Comparison of ENCODE assay signal across 11 cellular contexts in genomic region chr14:64938972-64939816, GRCh38. TPM values are rescaled to one million over a fixed set of nuclear protein-coding genes. Genes with fewer than 3 reads are reported as not detected.
DNase-seq lines count a peak whose midpoint lies in the region; ATAC-seq and TF ChIP-seq lines count a peak whose summit lies in the region.
"Had no signal": no experiment of that assay in that cellular context is flagged by ENCODE, and none has a peak within 500 bp of the region (broad histone marks: within the 10 kb centered on the region; RNA-seq: fewer than 3 reads in every experiment).

No MANE protein-coding gene starts in this region.

- H3K4me1 ChIP-seq in esophagus muscularis mucosa: peaks cover 19 to 38% (median 34%) of the 10 kb centered on the region in 4 donors

- no peaks in the 10 kb centered on the region for H3K27me3 ChIP-seq in esophagus muscularis mucosa

- DNase-seq in COLO668 (lab: John Stamatoyannopoulos, UW; ENCODE audit: unreplicated experiment): peak; percentile 79
- DNase-seq in NCI-H2107 (lab: John Stamatoyannopoulos, UW): peak; percentile 72
- DNase-seq in esophagus muscularis mucosa (ENCODE audit: extremely low spot score): peak; percentile 88
- no peak for DNase-seq in middle frontal gyrus (ENCODE audit: extremely low spot score, low spot score)
- DNase-seq: activated naive CD4-positive, alpha-beta T cell treated with Interleukin-2 at 50 U/mL for 16 hours; effector memory CD4-positive, alpha-beta T cell; KBM-7; substantia nigra; T-helper 9 cell had no signal

- WGBS in esophagus muscularis mucosa: 95% methylated on average over 17 of the region's 17 CpGs

- TF ChIP-seq POLR2A in esophagus muscularis mucosa (IDR thresholded peaks at IDR 0.05; ENCODE audit: low read depth): no peak

- ATAC-seq in HG03520 (IDR thresholded peaks at IDR 0.05; ENCODE audit: unreplicated experiment): no peak
- no peak for ATAC-seq in HG03135 (IDR thresholded peaks at IDR 0.05; ENCODE audit: unreplicated experiment)

- H3K4me3 ChIP-seq in esophagus muscularis mucosa: no peak overlapping the region

- peaks cover 3 to 53% (median 30%) of the 10 kb centered on the region in 4 donors for H3K36me3 ChIP-seq in esophagus muscularis mucosa

- TF ChIP-seq EP300 in esophagus muscularis mucosa (IDR thresholded peaks at IDR 0.05): no peak

- TF ChIP-seq CTCF in esophagus muscularis mucosa (IDR thresholded peaks at IDR 0.05): no peak

- intact Hi-C loops in esophagus muscularis mucosa (cut with DNase I): loop anchor here (5.0 kb wide), 1 partner anchor 117 kb away; no protein-coding TSS in a partner anchor

- H3K9me3 ChIP-seq in esophagus muscularis mucosa: no peaks in the 10 kb centered on the region

- no peak overlapping the region for H3K27ac ChIP-seq in esophagus muscularis mucosa (replicated peaks in 1 of 4)

RNA-seq across cellular contexts. Expression of gene GPX2, which starts 3.4 kb away (rescaled TPM):
- total RNA-seq in esophagus muscularis mucosa: not detected

RNA-seq across cellular contexts. Expression of gene CHURC1, which starts 24.9 kb away (rescaled TPM):
- 100 to 1,000 TPM in 3 of 4 donors, 10 to 100 TPM in 1; 67.0 to 138 (median 107) TPM for total RNA-seq in esophagus muscularis mucosa

RNA-seq across cellular contexts. Expression of gene RAB15, which starts 32.9 kb away (rescaled TPM):
- 10 to 100 TPM in 1 of 4 donors, 1 to 10 TPM in 3; 3.7 to 11.4 (median 7.1) TPM for total RNA-seq in esophagus muscularis mucosa

RNA-seq across cellular contexts. Expression of gene FNTB, which starts 47.5 kb away (rescaled TPM):
- total RNA-seq in esophagus muscularis mucosa: 10 to 100 TPM; 10.3 to 20.7 (median 15.5) TPM

RNA-seq across cellular contexts. Expression of gene SPTB, which starts 59.5 kb away (rescaled TPM):
- total RNA-seq in esophagus muscularis mucosa: 1 to 10 TPM in 3 of 4 donors, under 1 TPM in 1; 0.83 to 2.5 (median 1.8) TPM
